In the genomic region with DNA sequence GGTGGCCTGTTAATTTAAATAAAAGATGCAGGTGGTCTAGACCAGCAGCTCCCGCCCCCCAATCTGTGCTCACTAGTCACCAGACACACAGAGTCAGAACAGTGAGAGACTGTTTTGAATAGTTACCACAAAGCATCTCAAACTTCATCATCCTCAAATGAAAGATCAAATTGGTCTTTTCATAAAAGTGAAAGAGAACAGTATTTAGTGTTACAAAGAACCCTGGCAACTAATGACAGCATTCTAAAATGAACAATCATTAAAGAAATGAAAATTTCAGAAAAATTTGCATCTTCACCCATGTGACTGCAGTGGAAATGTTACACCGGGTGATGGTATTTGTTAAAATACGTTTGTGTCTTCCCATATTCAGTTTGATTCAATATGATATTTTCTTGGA, we compare ENCODE assay signal across 9 cellular contexts.
DNase-seq lines count a peak whose midpoint lies in the region; ATAC-seq lines count a peak whose summit lies in the region.
"Had no signal": no experiment of that assay in that cellular context is flagged by ENCODE, and none has a peak within 500 bp of the region (broad histone marks: within the 10 kb centered on the region; RNA-seq: fewer than 3 reads in every experiment).

No MANE protein-coding gene starts in this region.

- no peak for DNase-seq in dedifferentiated amniotic fluid mesenchymal stem cell (ENCODE audit: extremely low spot score)
- no peak for DNase-seq in HUDEP-2 (lab: John Stamatoyannopoulos, UW; ENCODE audit: unreplicated experiment in 76 of 76)
- no peak for DNase-seq in KG1 (lab: John Stamatoyannopoulos, UW)
- DNase-seq: aorta, trophoblast cell had no signal

- H3K9me3 Mint-ChIP-seq in activated T-helper 17 cell treated with anti-CD3 and anti-CD28 coated beads, Interleukin-2, amount 50 U/mL, for 72 hours, result no peaks in the 10 kb centered on the region

- peak overlapping the region; percentile 56 for H3K27ac Mint-ChIP-seq in activated T-helper 17 cell treated with anti-CD3 and anti-CD28 coated beads, Interleukin-2, amount 50 U/mL, for 72 hours

- H3K4me1 Mint-ChIP-seq in activated T-helper 17 cell treated with anti-CD3 and anti-CD28 coated beads, Interleukin-2, amount 50 U/mL, for 72 hours, result peaks cover 3% of the 10 kb centered on the region

- no peaks in the 10 kb centered on the region for H3K36me3 Mint-ChIP-seq in activated T-helper 17 cell treated with anti-CD3 and anti-CD28 coated beads, Interleukin-2, amount 50 U/mL, for 72 hours (ENCODE audit: low read depth)

- peaks cover 5% of the 10 kb centered on the region for H3K27me3 Mint-ChIP-seq in activated T-helper 17 cell treated with anti-CD3 and anti-CD28 coated beads, Interleukin-2, amount 50 U/mL, for 72 hours

- no peak overlapping the region for H3K4me3 Mint-ChIP-seq in activated T-helper 17 cell treated with anti-CD3 and anti-CD28 coated beads, Interleukin-2, amount 50 U/mL, for 72 hours

- ATAC-seq in GM18867 (IDR thresholded peaks at IDR 0.05; ENCODE audit: unreplicated experiment), result peak; percentile 53
- ATAC-seq in GM21360 (IDR thresholded peaks at IDR 0.05; ENCODE audit: unreplicated experiment), result peak; percentile 34
- ATAC-seq in HG03045 (IDR thresholded peaks at IDR 0.05; ENCODE audit: unreplicated experiment), result peak; percentile 43
- ATAC-seq in activated T-helper 17 cell treated with anti-CD3 and anti-CD28 coated beads, Interleukin-2, amount 50 U/mL, for 72 hours (replicated peaks), result peak; percentile 84

Comparison
In these comparisons a context has a peak if more than half of its experiments do, and no peak if none do; other contexts are left out.
1. ATAC-seq: peak in every context shown above with its lines; median percentile 84 in activated T-helper 17 cell treated with anti-CD3 and anti-CD28 coated beads, Interleukin-2, amount 50 U/mL, for 72 hours; 53 in GM18867; 43 in HG03045; 34 in GM21360.